Comparison of ENCODE assay signal across 9 cellular contexts in the genomic region with DNA sequence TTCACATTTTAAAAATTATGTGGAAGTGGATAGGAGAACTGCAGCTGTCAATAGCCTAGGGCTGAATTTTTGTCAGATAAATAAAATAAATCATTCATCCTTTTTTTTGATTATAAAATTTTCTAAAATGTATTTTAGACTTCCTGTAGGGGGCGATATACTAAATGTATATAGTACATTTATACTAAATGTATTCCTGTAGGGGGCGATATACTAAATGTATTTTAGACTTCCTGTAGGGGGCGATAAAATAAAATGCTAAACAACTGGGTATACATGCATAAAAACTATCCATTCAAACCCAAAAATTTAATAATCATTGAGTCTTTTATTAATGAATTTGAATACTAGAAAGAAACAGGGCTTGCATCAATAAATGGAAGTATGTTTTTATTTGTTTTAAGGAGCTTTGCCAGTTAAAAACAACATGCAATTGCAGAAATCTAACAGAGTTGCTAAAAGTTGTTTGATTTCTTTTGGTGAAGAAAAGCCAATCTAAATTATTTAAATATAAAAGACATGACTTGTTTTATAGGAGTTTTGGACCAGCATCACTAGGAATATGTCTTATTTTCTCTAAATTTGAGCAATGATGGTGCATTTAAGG. TPM values are rescaled to one million over a fixed set of nuclear protein-coding genes. Genes with fewer than 3 reads are reported as not detected.
DNase-seq lines count a peak whose midpoint lies in the region; ATAC-seq and TF ChIP-seq lines count a peak whose summit lies in the region.
"Had no signal": no experiment of that assay in that cellular context is flagged by ENCODE, and none has a peak within 500 bp of the region (broad histone marks: within the 10 kb centered on the region; RNA-seq: fewer than 3 reads in every experiment).

No MANE protein-coding gene starts in this region.

- no peak overlapping the region for H3K9ac ChIP-seq in rectal smooth muscle tissue (ENCODE audit: low read length)
- H3K9ac ChIP-seq: BLaER1 had no signal

- H3K27me3 ChIP-seq in rectal smooth muscle tissue (ENCODE audit: control insufficient read depth, insufficient read depth, low read length): no peaks in the 10 kb centered on the region
- H3K27me3 ChIP-seq: BLaER1 had no signal

- H3K4me3 Mint-ChIP-seq in endothelial cell (ENCODE audit: unreplicated experiment): no peak overlapping the region

- H3K36me3 Mint-ChIP-seq in endothelial cell (ENCODE audit: low read depth, unreplicated experiment): no peaks in the 10 kb centered on the region

- peaks cover 10% of the 10 kb centered on the region for H3K4me1 ChIP-seq in rectal smooth muscle tissue (ENCODE audit: control insufficient read depth, insufficient read depth, low read length)
- H3K4me1 ChIP-seq: BLaER1 had no signal

- H3K27ac ChIP-seq in rectal smooth muscle tissue (ENCODE audit: low read depth, low read length): peak overlapping the region; percentile 48
- H3K27ac ChIP-seq: BLaER1 had no signal

- DNase-seq in NCI-H1092 treated with DMSO at 0.1 percent for 48 hours (lab: John Stamatoyannopoulos, UW): peak; percentile 50
- DNase-seq in NCI-H1092 (lab: John Stamatoyannopoulos, UW): no peak
- DNase-seq in OCI-M2 (lab: John Stamatoyannopoulos, UW; ENCODE audit: unreplicated experiment): peak; percentile 11
- no peak for DNase-seq in endothelial cell (ENCODE audit: low spot score)

- no peaks in the 10 kb centered on the region for H3K36me3 ChIP-seq in rectal smooth muscle tissue (ENCODE audit: control insufficient read depth, insufficient read depth, low read length)
- H3K36me3 ChIP-seq: BLaER1 had no signal

- peak; percentile 100 for TF ChIP-seq CTCF in endothelial cell (IDR thresholded peaks at IDR 0.05; ENCODE audit: unreplicated experiment)

- H3K4me1 Mint-ChIP-seq in endothelial cell (ENCODE audit: unreplicated experiment): peaks cover 26% of the 10 kb centered on the region

- no peaks in the 10 kb centered on the region for H3K9me3 Mint-ChIP-seq in endothelial cell (ENCODE audit: unreplicated experiment)

- peaks cover 11% of the 10 kb centered on the region for H3K27me3 Mint-ChIP-seq in endothelial cell (ENCODE audit: unreplicated experiment)

- no peak overlapping the region for H3K27ac Mint-ChIP-seq in endothelial cell (ENCODE audit: unreplicated experiment)

- H3K4me3 ChIP-seq in rectal smooth muscle tissue (ENCODE audit: low read length): no peak overlapping the region
- H3K4me3 ChIP-seq: BLaER1 had no signal

- peak; percentile 48 for ATAC-seq in HG03565 (IDR thresholded peaks at IDR 0.05; ENCODE audit: unreplicated experiment)
- no peak for ATAC-seq in HG03196 (IDR thresholded peaks at IDR 0.05; ENCODE audit: unreplicated experiment)
- no peak for ATAC-seq in HG02852 (IDR thresholded peaks at IDR 0.05; ENCODE audit: unreplicated experiment)

RNA-seq across cellular contexts. Expression of a gene that starts 31.4 kb away (rescaled TPM):
- total RNA-seq in endothelial cell (ENCODE audit: unreplicated experiment): not detected

RNA-seq across cellular contexts. Expression of a gene that starts 46.8 kb away (rescaled TPM):
- total RNA-seq in endothelial cell (ENCODE audit: unreplicated experiment): not detected

Comparison
In these comparisons a context has a peak if more than half of its experiments do, and no peak if none do; other contexts are left out.
1. DNase-seq: peak in NCI-H1092 treated with DMSO at 0.1 percent for 48 hours (single experiment) and OCI-M2 (single experiment); none in NCI-H1092 (single experiment) and endothelial cell (single experiment).